8 cellular contexts compared by ENCODE assay signal in the genomic region with DNA sequence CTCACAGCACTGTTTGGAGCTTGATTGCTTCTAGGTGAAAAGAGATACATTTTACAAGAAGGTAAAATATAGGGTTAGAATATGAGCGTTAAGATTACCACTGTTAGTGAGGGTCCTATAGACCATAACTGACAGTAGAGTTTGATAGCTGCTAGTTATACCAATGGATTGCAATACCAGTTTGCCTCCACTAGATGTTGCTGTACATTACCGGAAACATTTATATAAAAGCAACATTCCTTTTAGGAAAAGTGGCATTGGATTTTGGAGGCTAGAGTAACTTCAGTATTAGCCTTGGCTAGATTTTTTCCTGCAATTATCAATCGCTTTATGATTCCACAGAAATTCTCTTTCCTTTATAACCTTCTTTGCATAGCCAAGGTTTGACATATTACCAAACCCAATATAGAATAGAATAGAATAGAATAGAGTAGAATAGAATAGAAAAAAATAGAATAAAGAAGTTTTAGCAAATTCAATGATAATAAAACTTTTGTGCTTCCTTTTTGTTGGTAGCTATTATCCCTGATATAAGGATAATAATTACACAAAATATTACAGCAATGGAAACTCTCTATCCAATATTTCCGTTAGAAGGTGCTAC.
A peak's percentile ranks its signal among the peaks of the same experiment; 100 is the strongest.
DNase-seq lines count a peak whose midpoint lies in the region; ATAC-seq and TF ChIP-seq lines count a peak whose summit lies in the region.

No MANE protein-coding gene starts in this region.

- POLR2A ChIA-PET in activated CD4-positive, alpha-beta memory T cell treated with anti-CD3 and anti-CD28 coated beads, Interleukin-2, amount 10 ng/mL, durations not matched to agents 7 days and 5 days (lab: Charles Lee): no interaction called here

- H3K9me3 Mint-ChIP-seq in activated CD4-positive, alpha-beta memory T cell treated with anti-CD3 and anti-CD28 coated beads, Interleukin-2, amount 10 ng/mL, durations not matched to agents 7 days and 5 days: peaks cover under 1% of the 10 kb centered on the region
- H3K9me3 Mint-ChIP-seq in activated naive CD4-positive, alpha-beta T cell treated with anti-CD3 and anti-CD28 coated beads, Interleukin-2, amount 10 ng/mL, durations not matched to agents 7 days and 5 days: peaks cover 1% of the 10 kb centered on the region

- H3K4me2 ChIP-seq in OCI-LY3 (ENCODE audit: low read length): no peak overlapping the region

- no peak overlapping the region for H3K4me3 Mint-ChIP-seq in activated CD4-positive, alpha-beta memory T cell treated with anti-CD3 and anti-CD28 coated beads, Interleukin-2, amount 10 ng/mL, durations not matched to agents 7 days and 5 days
- no peak overlapping the region for H3K4me3 Mint-ChIP-seq in activated naive CD4-positive, alpha-beta T cell treated with anti-CD3 and anti-CD28 coated beads, Interleukin-2, amount 10 ng/mL, durations not matched to agents 7 days and 5 days

- no peaks in the 10 kb centered on the region for H3K36me3 Mint-ChIP-seq in activated CD4-positive, alpha-beta memory T cell treated with anti-CD3 and anti-CD28 coated beads, Interleukin-2, amount 10 ng/mL, durations not matched to agents 7 days and 5 days (ENCODE audit: low read depth)
- H3K36me3 Mint-ChIP-seq in activated naive CD4-positive, alpha-beta T cell treated with anti-CD3 and anti-CD28 coated beads, Interleukin-2, amount 10 ng/mL, durations not matched to agents 7 days and 5 days: no peaks in the 10 kb centered on the region

- CTCF ChIA-PET in activated CD4-positive, alpha-beta memory T cell treated with anti-CD3 and anti-CD28 coated beads, Interleukin-2, amount 10 ng/mL, durations not matched to agents 7 days and 5 days (lab: Charles Lee): interaction anchor here (1.3 kb wide), 1 partner anchor 19 kb away, joined by 3 read pairs; no protein-coding TSS in a partner anchor
- CTCF ChIA-PET in activated naive CD4-positive, alpha-beta T cell treated with anti-CD3 and anti-CD28 coated beads, Interleukin-2, amount 10 ng/mL, durations not matched to agents 7 days and 5 days (lab: Charles Lee): no interaction called here

- H3K4me3 ChIP-seq in GM12875 (ENCODE audit: low read depth, low read length): no peak overlapping the region
- no peak overlapping the region for H3K4me3 ChIP-seq in OCI-LY3 (ENCODE audit: low read length)
- H3K4me3 ChIP-seq in testis: no peak overlapping the region

- TF ChIP-seq CTCF in GM12875 (IDR thresholded peaks at IDR 0.05; ENCODE audit: borderline replicate concordance, insufficient read depth, low read depth, low read length): peak; percentile 60
- peak; percentile 94 for TF ChIP-seq CTCF in OCI-LY3 (IDR thresholded peaks at IDR 0.05; ENCODE audit: low read depth, low read length)
- TF ChIP-seq CTCF in testis (IDR thresholded peaks at IDR 0.05): peak; percentile 19 to 67 (median 58)

- H3K4me1 ChIP-seq in OCI-LY3 (ENCODE audit: low read length) (no peaks in the 10 kb centered on the region), testis (no peaks in the 10 kb centered on the region)

- no peak overlapping the region for H3K27ac Mint-ChIP-seq in activated CD4-positive, alpha-beta memory T cell treated with anti-CD3 and anti-CD28 coated beads, Interleukin-2, amount 10 ng/mL, durations not matched to agents 7 days and 5 days
- H3K27ac Mint-ChIP-seq in activated naive CD4-positive, alpha-beta T cell treated with anti-CD3 and anti-CD28 coated beads, Interleukin-2, amount 10 ng/mL, durations not matched to agents 7 days and 5 days: no peak overlapping the region

- H3K9me3 ChIP-seq in OCI-LY3 (ENCODE audit: insufficient read depth, low read length): no peaks in the 10 kb centered on the region
- H3K9me3 ChIP-seq in testis: no peaks in the 10 kb centered on the region

- no peaks in the 10 kb centered on the region for H3K4me1 Mint-ChIP-seq in activated CD4-positive, alpha-beta memory T cell treated with anti-CD3 and anti-CD28 coated beads, Interleukin-2, amount 10 ng/mL, durations not matched to agents 7 days and 5 days
- H3K4me1 Mint-ChIP-seq in activated naive CD4-positive, alpha-beta T cell treated with anti-CD3 and anti-CD28 coated beads, Interleukin-2, amount 10 ng/mL, durations not matched to agents 7 days and 5 days: no peaks in the 10 kb centered on the region

- no peak overlapping the region for H3K9ac ChIP-seq in OCI-LY3 (ENCODE audit: low read length)

- H3K27ac ChIP-seq in OCI-LY3 (ENCODE audit: low read length) (no peak overlapping the region), testis (no peak overlapping the region)

- H4K20me1 ChIP-seq in OCI-LY3 (ENCODE audit: insufficient read depth, low read length): no peaks in the 10 kb centered on the region

- WGBS in testis, 2 donors: 61 to 63% methylated on average over 4 of the region's 4 CpGs

- intact Hi-C loops in testis (cut with DNase I; ENCODE audit: low total_unique reads): no loop called here

- H3K79me2 ChIP-seq in OCI-LY3 (ENCODE audit: low read length): no peaks in the 10 kb centered on the region

- no peak for TF ChIP-seq POLR2A in testis (IDR thresholded peaks at IDR 0.05)

- peak; percentile 79 for ATAC-seq in HG03103 (IDR thresholded peaks at IDR 0.05; ENCODE audit: low read depth, unreplicated experiment)

- no peak overlapping the region for H2AFZ ChIP-seq in OCI-LY3 (ENCODE audit: low read depth, low read length)

- peak; percentile 81 for DNase-seq in fibroblast of peridontal ligament (ENCODE audit: extremely low read depth)
- no peak for DNase-seq in testis
- DNase-seq in activated CD4-positive, alpha-beta memory T cell treated with anti-CD3 and anti-CD28 coated beads, Interleukin-2, amount 10 ng/mL, durations not matched to agents 7 days and 5 days: no peak
- no peak for DNase-seq in activated naive CD4-positive, alpha-beta T cell treated with anti-CD3 and anti-CD28 coated beads, Interleukin-2, amount 10 ng/mL, durations not matched to agents 7 days and 5 days
- DNase-seq in AG08396 (ENCODE audit: low spot score): no peak

- H3K36me3 ChIP-seq in OCI-LY3 (replicated peaks; ENCODE audit: low read depth, low read length) (no peaks in the 10 kb centered on the region), testis (ENCODE audit: low read depth, missing control alignments) (no peaks in the 10 kb centered on the region)

- no peaks in the 10 kb centered on the region for H3K27me3 Mint-ChIP-seq in activated CD4-positive, alpha-beta memory T cell treated with anti-CD3 and anti-CD28 coated beads, Interleukin-2, amount 10 ng/mL, durations not matched to agents 7 days and 5 days
- H3K27me3 Mint-ChIP-seq in activated naive CD4-positive, alpha-beta T cell treated with anti-CD3 and anti-CD28 coated beads, Interleukin-2, amount 10 ng/mL, durations not matched to agents 7 days and 5 days: no peaks in the 10 kb centered on the region

- H3K27me3 ChIP-seq in OCI-LY3 (ENCODE audit: low read depth, low read length): no peaks in the 10 kb centered on the region
- no peaks in the 10 kb centered on the region for H3K27me3 ChIP-seq in testis
